In the genomic region with DNA sequence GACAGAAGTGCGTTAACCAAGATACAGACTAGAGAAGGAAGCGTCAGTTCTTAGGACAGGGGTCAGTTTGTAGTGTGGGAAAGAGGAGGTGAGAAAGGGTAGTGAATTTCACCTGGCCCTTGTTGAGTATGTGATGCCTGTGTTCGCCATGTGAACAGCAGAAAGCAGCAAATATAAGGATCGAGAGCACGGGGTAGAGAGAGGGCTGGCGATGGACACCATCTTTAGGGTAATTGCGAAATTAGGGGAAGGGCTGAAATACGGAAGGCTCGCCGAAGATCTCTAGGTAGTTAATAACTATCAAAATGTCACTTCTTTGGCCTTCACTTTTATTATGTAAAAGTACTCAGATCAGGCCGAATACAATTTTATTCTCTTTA, we compare ENCODE assay signal across 8 cellular contexts. TPM values are rescaled to one million over a fixed set of nuclear protein-coding genes. Genes with fewer than 3 reads are reported as not detected.
A peak's percentile ranks its signal among the peaks of the same experiment; 100 is the strongest.
DNase-seq lines count a peak whose midpoint lies in the region; ATAC-seq and TF ChIP-seq lines count a peak whose summit lies in the region.

No MANE protein-coding gene starts in this region.

- CTCF ChIA-PET in WTC11 (lab: Charles Lee), result interaction anchor here (0.6 to 0.8 kb wide), 2 partner anchors 10 to 271 kb away, joined by 3 read pairs; no protein-coding TSS in a partner anchor

- H3K4me1 Mint-ChIP-seq in WTC11, result peaks cover 37% of the 10 kb centered on the region
- H3K4me1 Mint-ChIP-seq in glutamatergic neuron (ENCODE audit: low read depth, unreplicated experiment), result peaks cover 8% of the 10 kb centered on the region

- H3K4me3 ChIP-seq in HL-60 (replicated peaks; ENCODE audit: insufficient read depth, low read length) (peak overlapping the region; percentile 55), skin epidermis (peak overlapping the region; percentile 8 to 49 (median 38))

- TF ChIP-seq CTCF in HL-60 (IDR thresholded peaks at IDR 0.05; ENCODE audit: insufficient read depth, low read length) (no peak), WTC11 (IDR thresholded peaks at IDR 0.05) (no peak), glutamatergic neuron (IDR thresholded peaks at IDR 0.05; ENCODE audit: partially characterized antibody, unreplicated experiment) (no peak)

- no peak for DNase-seq in HL-60 (ENCODE audit: low read depth in 1 of 2, low spot score in 1 of 2)
- DNase-seq in WTC11 (ENCODE audit: low spot score), result no peak
- DNase-seq in glutamatergic neuron, result no peak
- no peak for DNase-seq in stimulated activated CD4-positive, alpha-beta T cell treated with anti-CD3 and anti-CD28 coated beads, Interleukin-12 subunit alpha, Interleukin-12 subunit beta, amount 100 ng/mL, for 4 hours
- DNase-seq in NCI-H1092 (lab: John Stamatoyannopoulos, UW), result no peak
- DNase-seq in GM03348 (ENCODE audit: low spot score), result no peak
- DNase-seq in nucleus accumbens (lab: John Stamatoyannopoulos, UW), result no peak

- peak overlapping the region; percentile 75 for H3K4me3 Mint-ChIP-seq in WTC11
- peak overlapping the region; percentile 89 for H3K4me3 Mint-ChIP-seq in glutamatergic neuron (ENCODE audit: unreplicated experiment)

- H3K27ac Mint-ChIP-seq in WTC11 (no peak overlapping the region), glutamatergic neuron (ENCODE audit: unreplicated experiment) (peak overlapping the region; percentile 69)

- POLR2A ChIA-PET in WTC11 (lab: Charles Lee), result no interaction called here

- peaks cover 13% of the 10 kb centered on the region for H3K27me3 Mint-ChIP-seq in WTC11 (ENCODE audit: low read depth)
- peaks cover 3% of the 10 kb centered on the region for H3K27me3 Mint-ChIP-seq in glutamatergic neuron (ENCODE audit: unreplicated experiment)

- H3K27me3 ChIP-seq in HL-60 (ENCODE audit: insufficient read depth, poor library complexity, severe bottlenecking), result no peaks in the 10 kb centered on the region

- H3K9me3 Mint-ChIP-seq in WTC11 (0 out of 2 replicates have a peak, but pooled peaks cover 5% of the 10 kb centered on the region), glutamatergic neuron (ENCODE audit: unreplicated experiment) (peaks cover 6% of the 10 kb centered on the region)

- no peak overlapping the region for H3K27ac ChIP-seq in HL-60 (replicated peaks)
- H3K27ac ChIP-seq in skin epidermis, result peak overlapping the region in 2 of 21 experiments; percentile 21 to 57

- ATAC-seq in WTC11, result no peak

- H3K36me3 Mint-ChIP-seq in WTC11, result no peaks in the 10 kb centered on the region
- H3K36me3 Mint-ChIP-seq in glutamatergic neuron (ENCODE audit: unreplicated experiment), result no peaks in the 10 kb centered on the region

TF ChIP-seq in WTC11, 78 proteins besides CTCF, POLR2A, EP300 and RAD21 (continues in another document):
- TF ChIP-seq, protein P1, sequence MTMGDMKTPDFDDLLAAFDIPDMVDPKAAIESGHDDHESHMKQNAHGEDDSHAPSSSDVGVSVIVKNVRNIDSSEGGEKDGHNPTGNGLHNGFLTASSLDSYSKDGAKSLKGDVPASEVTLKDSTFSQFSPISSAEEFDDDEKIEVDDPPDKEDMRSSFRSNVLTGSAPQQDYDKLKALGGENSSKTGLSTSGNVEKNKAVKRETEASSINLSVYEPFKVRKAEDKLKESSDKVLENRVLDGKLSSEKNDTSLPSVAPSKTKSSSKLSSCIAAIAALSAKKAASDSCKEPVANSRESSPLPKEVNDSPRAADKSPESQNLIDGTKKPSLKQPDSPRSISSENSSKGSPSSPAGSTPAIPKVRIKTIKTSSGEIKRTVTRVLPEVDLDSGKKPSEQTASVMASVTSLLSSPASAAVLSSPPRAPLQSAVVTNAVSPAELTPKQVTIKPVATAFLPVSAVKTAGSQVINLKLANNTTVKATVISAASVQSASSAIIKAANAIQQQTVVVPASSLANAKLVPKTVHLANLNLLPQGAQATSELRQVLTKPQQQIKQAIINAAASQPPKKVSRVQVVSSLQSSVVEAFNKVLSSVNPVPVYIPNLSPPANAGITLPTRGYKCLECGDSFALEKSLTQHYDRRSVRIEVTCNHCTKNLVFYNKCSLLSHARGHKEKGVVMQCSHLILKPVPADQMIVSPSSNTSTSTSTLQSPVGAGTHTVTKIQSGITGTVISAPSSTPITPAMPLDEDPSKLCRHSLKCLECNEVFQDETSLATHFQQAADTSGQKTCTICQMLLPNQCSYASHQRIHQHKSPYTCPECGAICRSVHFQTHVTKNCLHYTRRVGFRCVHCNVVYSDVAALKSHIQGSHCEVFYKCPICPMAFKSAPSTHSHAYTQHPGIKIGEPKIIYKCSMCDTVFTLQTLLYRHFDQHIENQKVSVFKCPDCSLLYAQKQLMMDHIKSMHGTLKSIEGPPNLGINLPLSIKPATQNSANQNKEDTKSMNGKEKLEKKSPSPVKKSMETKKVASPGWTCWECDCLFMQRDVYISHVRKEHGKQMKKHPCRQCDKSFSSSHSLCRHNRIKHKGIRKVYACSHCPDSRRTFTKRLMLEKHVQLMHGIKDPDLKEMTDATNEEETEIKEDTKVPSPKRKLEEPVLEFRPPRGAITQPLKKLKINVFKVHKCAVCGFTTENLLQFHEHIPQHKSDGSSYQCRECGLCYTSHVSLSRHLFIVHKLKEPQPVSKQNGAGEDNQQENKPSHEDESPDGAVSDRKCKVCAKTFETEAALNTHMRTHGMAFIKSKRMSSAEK (CRISPR knock-in tag; IDR thresholded peaks at IDR 0.05; ENCODE audit: borderline replicate concordance), result no peak
- TF ChIP-seq PRRX2 (CRISPR knock-in tag; IDR thresholded peaks at IDR 0.05) (no peak), ZNF423 (CRISPR knock-in tag; IDR thresholded peaks at IDR 0.05) (no peak), PREB (CRISPR knock-in tag; IDR thresholded peaks at IDR 0.05; ENCODE audit: borderline replicate concordance) (no peak), MYBL2 (CRISPR knock-in tag; IDR thresholded peaks at IDR 0.05) (no peak), OVOL2 (CRISPR knock-in tag; IDR thresholded peaks at IDR 0.05; ENCODE audit: borderline replicate concordance) (no peak), ZNF219 (CRISPR knock-in tag; IDR thresholded peaks at IDR 0.05; ENCODE audit: borderline replicate concordance) (no peak), ZNF396 (CRISPR knock-in tag; IDR thresholded peaks at IDR 0.05; ENCODE audit: borderline replicate concordance) (no peak), IRF2 (CRISPR knock-in tag; IDR thresholded peaks at IDR 0.05; ENCODE audit: borderline replicate concordance, low read depth) (no peak)
- TF ChIP-seq, protein P2, sequence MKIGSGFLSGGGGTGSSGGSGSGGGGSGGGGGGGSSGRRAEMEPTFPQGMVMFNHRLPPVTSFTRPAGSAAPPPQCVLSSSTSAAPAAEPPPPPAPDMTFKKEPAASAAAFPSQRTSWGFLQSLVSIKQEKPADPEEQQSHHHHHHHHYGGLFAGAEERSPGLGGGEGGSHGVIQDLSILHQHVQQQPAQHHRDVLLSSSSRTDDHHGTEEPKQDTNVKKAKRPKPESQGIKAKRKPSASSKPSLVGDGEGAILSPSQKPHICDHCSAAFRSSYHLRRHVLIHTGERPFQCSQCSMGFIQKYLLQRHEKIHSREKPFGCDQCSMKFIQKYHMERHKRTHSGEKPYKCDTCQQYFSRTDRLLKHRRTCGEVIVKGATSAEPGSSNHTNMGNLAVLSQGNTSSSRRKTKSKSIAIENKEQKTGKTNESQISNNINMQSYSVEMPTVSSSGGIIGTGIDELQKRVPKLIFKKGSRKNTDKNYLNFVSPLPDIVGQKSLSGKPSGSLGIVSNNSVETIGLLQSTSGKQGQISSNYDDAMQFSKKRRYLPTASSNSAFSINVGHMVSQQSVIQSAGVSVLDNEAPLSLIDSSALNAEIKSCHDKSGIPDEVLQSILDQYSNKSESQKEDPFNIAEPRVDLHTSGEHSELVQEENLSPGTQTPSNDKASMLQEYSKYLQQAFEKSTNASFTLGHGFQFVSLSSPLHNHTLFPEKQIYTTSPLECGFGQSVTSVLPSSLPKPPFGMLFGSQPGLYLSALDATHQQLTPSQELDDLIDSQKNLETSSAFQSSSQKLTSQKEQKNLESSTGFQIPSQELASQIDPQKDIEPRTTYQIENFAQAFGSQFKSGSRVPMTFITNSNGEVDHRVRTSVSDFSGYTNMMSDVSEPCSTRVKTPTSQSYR (CRISPR knock-in tag; IDR thresholded peaks at IDR 0.05), result no peak
- TF ChIP-seq, protein P3, sequence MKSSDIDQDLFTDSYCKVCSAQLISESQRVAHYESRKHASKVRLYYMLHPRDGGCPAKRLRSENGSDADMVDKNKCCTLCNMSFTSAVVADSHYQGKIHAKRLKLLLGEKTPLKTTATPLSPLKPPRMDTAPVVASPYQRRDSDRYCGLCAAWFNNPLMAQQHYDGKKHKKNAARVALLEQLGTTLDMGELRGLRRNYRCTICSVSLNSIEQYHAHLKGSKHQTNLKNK (CRISPR knock-in tag; IDR thresholded peaks at IDR 0.05), result no peak
- TF ChIP-seq, protein P4, sequence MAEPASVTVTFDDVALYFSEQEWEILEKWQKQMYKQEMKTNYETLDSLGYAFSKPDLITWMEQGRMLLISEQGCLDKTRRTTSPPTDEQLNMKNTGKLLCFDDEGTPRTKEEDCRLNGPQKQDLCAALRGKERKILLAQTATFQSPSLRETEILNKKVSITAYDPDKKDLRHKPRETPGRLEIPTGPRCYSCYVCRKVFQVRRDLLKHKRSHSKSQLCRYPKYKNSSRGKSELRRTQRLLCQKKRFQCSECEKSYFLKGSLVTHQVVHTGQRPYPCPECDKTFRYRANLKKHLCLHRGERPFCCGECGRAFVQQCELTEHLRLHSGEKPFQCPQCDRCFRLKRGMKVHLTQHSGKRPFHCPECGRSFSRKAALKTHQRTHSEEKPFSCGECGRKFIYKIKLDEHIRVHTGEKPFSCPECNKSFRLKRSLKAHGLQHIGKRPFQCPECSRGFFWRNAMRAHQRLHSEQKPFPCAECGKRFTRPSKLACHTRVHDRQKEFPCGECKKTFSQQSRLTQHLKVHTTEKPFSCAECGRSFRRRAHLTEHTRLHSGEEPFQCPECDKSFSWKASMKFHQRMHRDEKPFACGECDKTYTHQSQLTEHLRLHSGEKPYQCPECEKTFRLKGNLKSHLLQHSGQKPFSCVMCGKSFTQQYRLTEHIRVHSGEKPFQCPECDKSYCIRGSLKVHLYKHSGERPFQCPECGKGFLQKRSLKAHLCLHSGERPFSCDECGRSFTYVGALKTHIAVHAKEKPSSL (CRISPR knock-in tag; conservative IDR thresholded peaks at IDR 0.05), result no peak

RNA-seq across cellular contexts. Expression of gene MEST, which starts 6.2 kb away (rescaled TPM):
- total RNA-seq in WTC11 (2021) (130 to 188 TPM (median 143 TPM) in 3 replicates), glutamatergic neuron (ENCODE audit: unreplicated experiment) (186 TPM)

RNA-seq across cellular contexts. Expression of gene CEP41, which starts 44.9 kb away (rescaled TPM):
- total RNA-seq in WTC11 (2021) (7.1 to 11.2 TPM (median 10.2 TPM) in 3 replicates), glutamatergic neuron (ENCODE audit: unreplicated experiment) (34.7 TPM)
